Comparison of ENCODE assay signal across 8 cellular contexts in genomic region chrX:154515803-154516654, GRCh38. TPM values are rescaled to one million over a fixed set of nuclear protein-coding genes. Genes with fewer than 3 reads are reported as not detected.
DNase-seq lines count a peak whose midpoint lies in the region; ATAC-seq and TF ChIP-seq lines count a peak whose summit lies in the region.

Gene FAM3A, minus strand, starts transcription at chrX:154516232. Its CDS starts 460 bp downstream, at chrX:154515772.

- peak within 1 kb of the TSS; percentile 78 for H3K4me2 ChIP-seq in GM23338

- no peaks in the 10 kb centered on the region for H3K9me2 ChIP-seq in GM23338 (ENCODE audit: insufficient read depth)

- peak; percentile 83 for ATAC-seq in GM23338
- ATAC-seq in natural killer cell treated with Interleukin-12 subunit alpha and Interleukin-12 subunit beta and Interleukin-15 and Interleukin-18, amount 100 ng/mL, for 72 hours, result peak; percentile 98 to 99

- peaks cover 10% of the 10 kb centered on the region for H3K4me1 ChIP-seq in GM23338 (ENCODE audit: insufficient read depth)

- H3K79me2 ChIP-seq in GM23338 (replicated peaks; ENCODE audit: insufficient read depth), result no peaks in the 10 kb centered on the region

- H3K27ac Mint-ChIP-seq in GM23338, result peak within 1 kb of the TSS; percentile 96
- peak within 1 kb of the TSS; percentile 77 to 87 for H3K27ac Mint-ChIP-seq in natural killer cell treated with Interleukin-12 subunit alpha and Interleukin-12 subunit beta and Interleukin-15 and Interleukin-18, amount 100 ng/mL, for 72 hours

- H3K36me3 Mint-ChIP-seq in GM23338 (ENCODE audit: low read depth), result no peaks in the 10 kb centered on the region
- H3K36me3 Mint-ChIP-seq in natural killer cell treated with Interleukin-12 subunit alpha and Interleukin-12 subunit beta and Interleukin-15 and Interleukin-18, amount 100 ng/mL, for 72 hours, result no peaks in the 10 kb centered on the region

- H3K4me3 ChIP-seq in GM23338, result peak within 1 kb of the TSS; percentile 69
- H3K4me3 ChIP-seq in LNCaP clone FGC (ENCODE audit: low read depth, low read length), result peak within 1 kb of the TSS; percentile 69

- H3F3A ChIP-seq in GM23338 (replicated peaks; ENCODE audit: low read depth), result 0 out of 2 replicates have a peak, but pooled peaks cover 4% of the 10 kb centered on the region

- no peaks in the 10 kb centered on the region for H3K9me3 Mint-ChIP-seq in GM23338
- H3K9me3 Mint-ChIP-seq in natural killer cell treated with Interleukin-12 subunit alpha and Interleukin-12 subunit beta and Interleukin-15 and Interleukin-18, amount 100 ng/mL, for 72 hours, result no peaks in the 10 kb centered on the region

- H3K36me3 ChIP-seq in GM23338 (ENCODE audit: insufficient read depth), result no peaks in the 10 kb centered on the region

- peak within 1 kb of the TSS; percentile 79 for H3K4me3 Mint-ChIP-seq in GM23338
- peak within 1 kb of the TSS; percentile 86 for H3K4me3 Mint-ChIP-seq in natural killer cell treated with Interleukin-12 subunit alpha and Interleukin-12 subunit beta and Interleukin-15 and Interleukin-18, amount 100 ng/mL, for 72 hours

- H4K20me1 ChIP-seq in GM23338 (replicated peaks; ENCODE audit: insufficient read depth), result no peaks in the 10 kb centered on the region

- peak within 1 kb of the TSS; percentile 90 for H3K27ac ChIP-seq in GM23338 (ENCODE audit: low read depth)

- no peak within 1 kb of the TSS for H2AFZ ChIP-seq in GM23338

- H3K27me3 Mint-ChIP-seq in GM23338 (ENCODE audit: insufficient read depth, low read depth, poor library complexity), result peaks cover 12% of the 10 kb centered on the region
- peaks cover 0 to 4% of the 10 kb centered on the region in 2 donors for H3K27me3 Mint-ChIP-seq in natural killer cell treated with Interleukin-12 subunit alpha and Interleukin-12 subunit beta and Interleukin-15 and Interleukin-18, amount 100 ng/mL, for 72 hours

- peaks cover 4% of the 10 kb centered on the region; the same call in 1 of the 2 replicates for H3K27me3 ChIP-seq in GM23338 (ENCODE audit: insufficient read depth)

- peak; percentile 90 for DNase-seq in EH (ENCODE audit: low read depth)
- DNase-seq in GM23338 (ENCODE audit: low spot score), result peak; percentile 75
- DNase-seq in LNCaP clone FGC (ENCODE audit: low read depth), result no peak
- peak; percentile 92 for DNase-seq in RPMI8226
- peak; percentile 81 to 87 for DNase-seq in activated T-helper 1 cell treated with anti-CD3 and anti-CD28 coated beads, Interleukin-2, amount 50 U/mL, for 16 hours (ENCODE audit: low read depth in 1 of 2, low spot score in 1 of 2)
- DNase-seq in fibroblast of peridontal ligament (ENCODE audit: extremely low read depth), result peak; percentile 79
- DNase-seq in natural killer cell treated with Interleukin-12 subunit alpha and Interleukin-12 subunit beta and Interleukin-15 and Interleukin-18, amount 100 ng/mL, for 72 hours (ENCODE audit: low spot score), result peak; percentile 92
- peak; percentile 79 to 91 (median 89) for DNase-seq in stimulated activated naive CD4-positive, alpha-beta T cell (lab: John Stamatoyannopoulos, UW)

- H3K4me1 Mint-ChIP-seq in GM23338, result peaks cover 14% of the 10 kb centered on the region
- H3K4me1 Mint-ChIP-seq in natural killer cell treated with Interleukin-12 subunit alpha and Interleukin-12 subunit beta and Interleukin-15 and Interleukin-18, amount 100 ng/mL, for 72 hours (ENCODE audit: low read depth in 2 of 2), result peaks cover 17 to 21% of the 10 kb centered on the region in 2 donors

- TF ChIP-seq CTCF in GM23338 (conservative IDR thresholded peaks at IDR 0.05; ENCODE audit: low read depth in 2 of 2) (no peak), LNCaP clone FGC (IDR thresholded peaks at IDR 0.05; ENCODE audit: control insufficient read depth, extremely low read depth, insufficient read depth) (no peak)

TF ChIP-seq in GM23338, 12 proteins besides CTCF, POLR2A, EP300 and RAD21:
- TF ChIP-seq POLR2AphosphoS5 (IDR thresholded peaks at IDR 0.05; ENCODE audit: low read depth) (peak; percentile 60), JUNB (IDR thresholded peaks at IDR 0.05; ENCODE audit: unreplicated experiment) (no peak), ZNF331 (CRISPR knock-in tag; IDR thresholded peaks at IDR 0.05; ENCODE audit: low read depth) (no peak), STAT1 (IDR thresholded peaks at IDR 0.05; ENCODE audit: unreplicated experiment) (no peak), ETS1 (IDR thresholded peaks at IDR 0.05) (no peak), EZH2 (IDR thresholded peaks at IDR 0.05; ENCODE audit: low read depth, unreplicated experiment) (no peak), ZNF114 (CRISPR knock-in tag; IDR thresholded peaks at IDR 0.05) (no peak), NANOG (IDR thresholded peaks at IDR 0.05; ENCODE audit: borderline replicate concordance) (no peak), EZH2phosphoT487 (IDR thresholded peaks at IDR 0.05; ENCODE audit: unreplicated experiment) (no peak)
TF ChIP-seq in GM23338: peak in this region for 1.

RNA-seq across cellular contexts. Expression of gene FAM3A, which starts in this region (rescaled TPM):
- total RNA-seq in GM23338 (2014; rRNA removed; shearing (Covaris generic)), result 14.0 and 16.5 TPM in 2 replicates
- polyA plus RNA-seq in GM23338 (2016; fragmentation: Nextera tagmentation; extraction: Ambion mirVana), result 11.8 and 12.0 TPM in 2 replicates
- 10 to 100 TPM; 28.5 to 41.1 TPM for total RNA-seq in natural killer cell treated with Interleukin-12 subunit alpha and Interleukin-12 subunit beta and Interleukin-15 and Interleukin-18, amount 100 ng/mL, for 72 hours
